Comparison of ENCODE assay signal across 1 cellular context in genomic region chr22:19291580-19292261, GRCh38.
A peak's percentile ranks its signal among the peaks of the same experiment; 100 is the strongest.
TF ChIP-seq lines count a peak whose summit lies in the region.

Gene CLTCL1, minus strand, starts transcription at chr22:19291719. Its CDS starts 78 bp downstream, at chr22:19291641.

TF ChIP-seq in K562, 482 proteins besides CTCF, POLR2A, EP300 and RAD21 (continued from another document and continues in another):
- peak; percentile 75 to 86 for TF ChIP-seq AFF1 (IDR thresholded peaks at IDR 0.05; ENCODE audit: low read depth in 1 of 2, partially characterized antibody in 2 of 2)
- peak in 1 of 2 experiments; percentile 47; a peak in 1 of 4 replicates for TF ChIP-seq MLLT1 (IDR thresholded peaks at IDR 0.05)
- no peak for TF ChIP-seq NR0B1 (IDR thresholded peaks at IDR 0.05; ENCODE audit: partially characterized antibody)
- TF ChIP-seq SMAD4 (CRISPR knock-in tag; conservative IDR thresholded peaks at IDR 0.05), result peak; percentile 78
- TF ChIP-seq BRF2 (IDR thresholded peaks at IDR 0.05; ENCODE audit: borderline replicate concordance, insufficient read depth, insufficient read length), result no peak
- peak; percentile 49 to 93; a peak in 3 of 4 replicates for TF ChIP-seq NONO (IDR thresholded peaks at IDR 0.05; ENCODE audit: low read depth in 2 of 2, low read length in 1 of 2)
- TF ChIP-seq SP2 (IDR thresholded peaks at IDR 0.05; ENCODE audit: extremely low read depth, low read depth, low read length, poor library complexity, severe bottlenecking), result no peak
- TF ChIP-seq MGA (IDR thresholded peaks at IDR 0.05), result no peak; the same call in 1 of the 2 replicates
- no peak for TF ChIP-seq ATF6 (CRISPR knock-in tag; IDR thresholded peaks at IDR 0.05)
- peak; percentile 69; the same call in 1 of the 2 replicates for TF ChIP-seq CC2D1A (IDR thresholded peaks at IDR 0.05)
- TF ChIP-seq SRSF7 (optimal IDR thresholded peaks at IDR 0.05; ENCODE audit: low read depth, low read length), result no peak
- TF ChIP-seq PCBP2 (IDR thresholded peaks at IDR 0.05; ENCODE audit: low read depth, low read length, poor library complexity, severe bottlenecking), result no peak
- peak; percentile 55 for TF ChIP-seq NCOR1 (IDR thresholded peaks at IDR 0.05)
- TF ChIP-seq TCF15 (CRISPR knock-in tag; IDR thresholded peaks at IDR 0.05), result peak; percentile 30; the same call in 1 of the 2 replicates
- peak; percentile 99 for TF ChIP-seq ZBTB49 (CRISPR knock-in tag; IDR thresholded peaks at IDR 0.05; ENCODE audit: borderline replicate concordance)
- peak; percentile 18; the same call in 1 of the 2 replicates for TF ChIP-seq NFIX (CRISPR knock-in tag; IDR thresholded peaks at IDR 0.05; ENCODE audit: low read depth)
- TF ChIP-seq NR2C1 (IDR thresholded peaks at IDR 0.05), result peak; percentile 63
- TF ChIP-seq NR2C1 (tag; IDR thresholded peaks at IDR 0.05), result peak; percentile 61
- peak; percentile 88 for TF ChIP-seq PHF20 (IDR thresholded peaks at IDR 0.05; ENCODE audit: partially characterized antibody)
- peak; percentile 99 for TF ChIP-seq FOXK1 (CRISPR knock-in tag; IDR thresholded peaks at IDR 0.05; ENCODE audit: borderline replicate concordance)
- TF ChIP-seq HNRNPUL1 (IDR thresholded peaks at IDR 0.05; ENCODE audit: low read length), result no peak
